In genomic region chr1:16198444-16199156, GRCh38 we compare ENCODE assay signal across 31 cellular contexts. TPM values are rescaled to one million over a fixed set of nuclear protein-coding genes. Genes with fewer than 3 reads are reported as not detected.
DNase-seq lines count a peak whose midpoint lies in the region; ATAC-seq, FAIRE-seq and TF ChIP-seq lines count a peak whose summit lies in the region.
"Had no signal": no experiment of that assay in that cellular context is flagged by ENCODE, and none has a peak within 500 bp of the region (broad histone marks: within the 10 kb centered on the region; RNA-seq: fewer than 3 reads in every experiment).

No MANE protein-coding gene starts in this region.

- H3K4me1 ChIP-seq in CD8-positive, alpha-beta T cell (ENCODE audit: insufficient read depth, low read length) = no peaks in the 10 kb centered on the region
- H3K4me1 ChIP-seq in GM12878 (ENCODE audit: control insufficient read depth, insufficient read depth, low read length) (no peaks in the 10 kb centered on the region; the same call in 1 of the 2 replicates), osteoblast (ENCODE audit: insufficient read depth, low read length) (no peaks in the 10 kb centered on the region)
- H3K4me1 ChIP-seq: body of pancreas, esophagus muscularis mucosa, heart right ventricle had no signal

- no peak for ATAC-seq in CD8-positive, alpha-beta T cell
- ATAC-seq in T-helper 17 cell (no peak), GM12878 (peak; percentile 32; the same call in 1 of the 3 replicates), GM21526 (IDR thresholded peaks at IDR 0.05; ENCODE audit: low FRiP score, unreplicated experiment) (no peak), GM18873 (IDR thresholded peaks at IDR 0.05; ENCODE audit: low FRiP score, unreplicated experiment) (no peak)
- ATAC-seq: body of pancreas, heart right ventricle had no signal

- H3K79me2 ChIP-seq in GM12878 (ENCODE audit: control insufficient read depth, insufficient read depth, low read length) (no peaks in the 10 kb centered on the region), osteoblast (ENCODE audit: insufficient read depth, low read length) (no peaks in the 10 kb centered on the region)

- H3K36me3 Mint-ChIP-seq in CD8-positive, alpha-beta T cell = peaks cover 23% of the 10 kb centered on the region
- H3K36me3 Mint-ChIP-seq in T-helper 17 cell (ENCODE audit: low read depth) = peaks cover 7% of the 10 kb centered on the region
- H3K36me3 Mint-ChIP-seq: type B pancreatic cell had no signal

- H2AFZ ChIP-seq in GM12878 (ENCODE audit: control insufficient read depth, low read depth, low read length) (no peak overlapping the region), osteoblast (ENCODE audit: low read length) (no peak overlapping the region)

- SMC1A ChIA-PET in GM12878 (lab: Charles Lee; ENCODE audit: uncharacterized antibody, unreplicated experiment) = no interaction called here

- no peaks in the 10 kb centered on the region for H3K27me3 ChIP-seq in CD8-positive, alpha-beta T cell (ENCODE audit: insufficient read depth, low read length)
- H3K27me3 ChIP-seq in GM12878 (replicated peaks in 1 of 2; ENCODE audit: control insufficient read depth in 2 of 2, insufficient read depth in 2 of 2, low read length in 1 of 2) (no peaks in the 10 kb centered on the region), osteoblast (ENCODE audit: insufficient read depth, low read length) (no peaks in the 10 kb centered on the region)
- H3K27me3 ChIP-seq: body of pancreas, esophagus muscularis mucosa, heart right ventricle had no signal

- 60% methylated on average over 8 of the region's 8 CpGs for WGBS in GM12878 (ENCODE audit: insufficient coverage, insufficient replicate concordance, low lambda C conversion rate, missing lambda C conversion rate)

- no peak overlapping the region for H3K9ac ChIP-seq in GM12878 (ENCODE audit: control insufficient read depth, insufficient read depth, low read length)
- H3K9ac ChIP-seq: SK-N-SH had no signal

- no peaks in the 10 kb centered on the region for H3K4me1 Mint-ChIP-seq in CD8-positive, alpha-beta T cell (ENCODE audit: low read depth)
- H3K4me1 Mint-ChIP-seq in T-helper 17 cell = peaks cover 19% of the 10 kb centered on the region
- H3K4me1 Mint-ChIP-seq: CD14-positive monocyte, endodermal cell had no signal

- CTCF ChIA-PET in CD8-positive, alpha-beta T cell (lab: Charles Lee) = interaction anchor here (1.4 kb wide), 1 partner anchor 118 kb away, joined by 5 read pairs; no protein-coding TSS in a partner anchor
- CTCF ChIA-PET in GM12878 (lab: Yijun Ruan, JAX) = interaction anchor here (0.9 to 1.2 kb wide), 2 partner anchors 10 to 20 kb away, joined by 3 to 6 read pairs; no protein-coding TSS in a partner anchor

- no peak overlapping the region for H3K27ac ChIP-seq in CD8-positive, alpha-beta T cell (ENCODE audit: low read depth, low read length)
- H3K27ac ChIP-seq in GM12878 (ENCODE audit: control insufficient read depth, insufficient read depth) (no peak overlapping the region), osteoblast (ENCODE audit: low read depth, low read length) (no peak overlapping the region)
- H3K27ac ChIP-seq: body of pancreas, esophagus muscularis mucosa, heart right ventricle had no signal

- TF ChIP-seq EP300 in GM12878 (IDR thresholded peaks at IDR 0.05; ENCODE audit: borderline replicate concordance in 1 of 2, control insufficient read depth in 1 of 2, low read depth in 2 of 2, low read length in 2 of 2) = no peak

- no peak for FAIRE-seq in GM12878 (lab: Jason Lieb, UNC)

- no peak for TF ChIP-seq RAD21 in GM12878 (IDR thresholded peaks at IDR 0.05; ENCODE audit: insufficient read depth, low read depth, low read length)

- TF ChIP-seq CTCF in CD8-positive, alpha-beta T cell (IDR thresholded peaks at IDR 0.05) = no peak
- no peak for TF ChIP-seq CTCF in GM12878 (IDR thresholded peaks at IDR 0.05 in 2 of 3, conservative IDR thresholded peaks at IDR 0.05 in 1 of 3; ENCODE audit: control insufficient read depth in 2 of 3, extremely low read depth in 1 of 3, insufficient read depth in 1 of 3, low read depth in 3 of 3, low read length in 3 of 3)
- no peak for TF ChIP-seq CTCF in osteoblast (IDR thresholded peaks at IDR 0.05; ENCODE audit: extremely low read depth, low read depth, low read length)

- no peaks in the 10 kb centered on the region for H3K9me3 ChIP-seq in CD8-positive, alpha-beta T cell (ENCODE audit: low read length)
- H3K9me3 ChIP-seq in T-helper 17 cell (ENCODE audit: control insufficient read depth, low read length, poor library complexity, severe bottlenecking) (no peaks in the 10 kb centered on the region), GM12878 (replicated peaks; ENCODE audit: control insufficient read depth, insufficient read depth, low read length) (no peaks in the 10 kb centered on the region), osteoblast (ENCODE audit: low read depth, low read length) (no peaks in the 10 kb centered on the region)
- H3K9me3 ChIP-seq: body of pancreas, esophagus muscularis mucosa, heart right ventricle, SK-N-SH had no signal

- H3K27ac Mint-ChIP-seq in CD8-positive, alpha-beta T cell = peak overlapping the region; percentile 53
- peak overlapping the region; percentile 32 for H3K27ac Mint-ChIP-seq in T-helper 17 cell
- H3K27ac Mint-ChIP-seq: dendritic cell treated with granulocyte-macrophage colony-stimulating factor and Interleukin-4, amounts not matched to agents 40 ng/mL and 50 ng/mL, for 4 days; endodermal cell; nephron; type B pancreatic cell had no signal

- TF ChIP-seq POLR2A in GM12878 (IDR thresholded peaks at IDR 0.05; ENCODE audit: low read depth, low read length) = no peak

- no TSS peak for BruUV-seq in GM12878 (replicated peaks; lab: Mats Ljungman, UMichigan)

- RAD21 ChIA-PET in GM12878 (lab: Charles Lee; ENCODE audit: unreplicated experiment) = interaction anchor here (0.8 to 1.5 kb wide), 2 partner anchors 10 to 46 kb away, joined by 3 to 4 read pairs; no protein-coding TSS in a partner anchor

- no peak overlapping the region for H3K4me3 Mint-ChIP-seq in CD8-positive, alpha-beta T cell
- H3K4me3 Mint-ChIP-seq in T-helper 17 cell = no peak overlapping the region
- H3K4me3 Mint-ChIP-seq: CD14-positive monocyte; central memory CD8-positive, alpha-beta T cell; dendritic cell treated with granulocyte-macrophage colony-stimulating factor and Interleukin-4, amounts not matched to agents 40 ng/mL and 50 ng/mL, for 4 days; endodermal cell; nephron; type B pancreatic cell had no signal

- intact Hi-C loops in CD8-positive, alpha-beta T cell (cut with DNase I, micrococcal nuclease) = no loop called here
- intact Hi-C loops in GM12878 (cut with micrococcal nuclease; ENCODE audit: unreplicated experiment) = no loop called here

- no peak overlapping the region for H3K4me3 ChIP-seq in CD8-positive, alpha-beta T cell (ENCODE audit: low read depth, low read length)
- H3K4me3 ChIP-seq in GM12878 (no peak overlapping the region), osteoblast (ENCODE audit: insufficient read depth, low read length) (no peak overlapping the region)
- H3K4me3 ChIP-seq: body of pancreas, esophagus muscularis mucosa, heart right ventricle, lung had no signal

- no peaks in the 10 kb centered on the region for H3K36me3 ChIP-seq in CD8-positive, alpha-beta T cell (ENCODE audit: insufficient read depth, low read length)
- H3K36me3 ChIP-seq in GM12878 (ENCODE audit: control insufficient read depth in 2 of 2, insufficient read depth in 2 of 2, low read length in 1 of 2) (no peaks in the 10 kb centered on the region), osteoblast (ENCODE audit: insufficient read depth, low read length) (no peaks in the 10 kb centered on the region)

- DNase-seq in CD8-positive, alpha-beta T cell = no peak
- no peak for DNase-seq in T-helper 17 cell
- no peak for DNase-seq in GM12878 (ENCODE audit: low read depth, low spot score)
- peak; percentile 54 for DNase-seq in osteoblast (ENCODE audit: insufficient read length, low spot score, missing footprints)
- DNase-seq in DMS 273 treated with DMSO at 0.1 percent for 48 hours (lab: John Stamatoyannopoulos, UW) = no peak
- DNase-seq: activated CD4-positive, CD25-positive, alpha-beta regulatory T cell treated with anti-CD3 and anti-CD28 coated beads, Interleukin-2, amount 50 U/mL, for 72 hours; activated CD8-positive, alpha-beta memory T cell treated with anti-CD3 and anti-CD28 coated beads for 24 hours; activated effector memory CD4-positive, alpha-beta T cell treated with anti-CD3 and anti-CD28 coated beads, Interleukin-2, amount 50 U/mL, for 16 hours; activated T-cell treated with anti-CD3 and anti-CD28 coated beads for 4 hours; body of pancreas; endodermal cell; foreskin fibroblast; heart right ventricle; kidney glomerular epithelial cell; NCI-H1417 treated with DMSO at 0.1 percent for 48 hours; NCI-H2081; NCI-H526 treated with DMSO at 0.1 percent for 48 hours; NK-92 treated with Interleukin-12 subunit alpha and Interleukin-12 subunit beta, amount 100 ng/mL, for 24 hours; SK-N-SH; stimulated activated CD4-positive, alpha-beta T cell treated with anti-CD3 and anti-CD28 coated beads, Interleukin-15, amount 100 ng/mL, for 24 hours; stimulated activated CD4-positive, alpha-beta T cell treated with anti-CD3 and anti-CD28 coated beads, Interleukin-4, amount 100 ng/mL, for 4 hours had no signal

- H4K20me1 ChIP-seq in GM12878 (ENCODE audit: control insufficient read depth, insufficient read depth) = no peaks in the 10 kb centered on the region
- no peaks in the 10 kb centered on the region for H4K20me1 ChIP-seq in osteoblast (ENCODE audit: insufficient read depth, low read length)

- no peaks in the 10 kb centered on the region for H3K9me3 Mint-ChIP-seq in CD8-positive, alpha-beta T cell
- H3K9me3 Mint-ChIP-seq: central memory CD8-positive, alpha-beta T cell; dendritic cell treated with granulocyte-macrophage colony-stimulating factor and Interleukin-4, amounts not matched to agents 40 ng/mL and 50 ng/mL, for 4 days; endodermal cell; nephron; type B pancreatic cell had no signal

- no peak overlapping the region for H3K4me2 ChIP-seq in GM12878 (ENCODE audit: control insufficient read depth, insufficient read depth)
- H3K4me2 ChIP-seq in osteoblast (ENCODE audit: insufficient read depth, low read length) = no peak overlapping the region
- H3K4me2 ChIP-seq: SK-N-SH had no signal

- H3K27me3 Mint-ChIP-seq in CD8-positive, alpha-beta T cell (ENCODE audit: low read depth) = no peaks in the 10 kb centered on the region
- H3K27me3 Mint-ChIP-seq in T-helper 17 cell = no peaks in the 10 kb centered on the region
- H3K27me3 Mint-ChIP-seq: central memory CD8-positive, alpha-beta T cell; type B pancreatic cell had no signal

- POLR2A ChIA-PET in CD8-positive, alpha-beta T cell (lab: Charles Lee) = no interaction called here
- POLR2A ChIA-PET in GM12878 (lab: Charles Lee) = no interaction called here

- in situ Hi-C loops in GM12878 (cut with MboI) = no loop called here

RNA-seq across cellular contexts. Expression of gene ARHGEF19, which starts 13.9 kb away (rescaled TPM):
- 1 to 10 TPM; 4.3 to 5.6 TPM for total RNA-seq in CD8-positive, alpha-beta T cell
- total RNA-seq in T-helper 17 cell (1 to 10 TPM; 9.1 to 9.3 TPM), GM12878 (2014; rRNA removed) (0.49 and 0.56 TPM in 2 replicates), GM12878 (2014; rRNA removed; fragmentation: Illumina TruSeq; extraction: Trizol) (0.40 and 0.60 TPM in 2 replicates), GM12878 (2021) (2.0 and 2.5 TPM in 2 replicates), osteoblast (5.9 and 6.5 TPM in 2 replicates)
- total RNA-seq in GM12878 (2013; cell fraction: nucleolus; rRNA removed) = 2.6 and 8.4 TPM in 2 replicates
- 1.9 TPM for polyA plus RNA-seq in GM12878 (2011; ENCODE audit: low read depth)
- polyA plus RNA-seq in GM12878 (2011; rRNA removed) (1.2 and 1.6 TPM in 2 replicates), GM12878 (2014; fragmentation: Illumina TruSeq; extraction: Trizol) (0.22 and 0.38 TPM in 2 replicates), GM12878 (2014; fragmentation: Nextera tagmentation; extraction: Ambion mirVana) (under 1 TPM in 1 of 2 experiments, not detected in 1; 0.15 TPM), GM12878 (2014; rRNA removed) (2.2 and 2.9 TPM in 2 replicates), GM12878 (2016; fragmentation: Nextera tagmentation; extraction: Ambion mirVana) (1 to 10 TPM in 1 of 2 experiments, under 1 TPM in 1; 0.67 to 1.2 TPM)
- 2.6 and 2.9 TPM in 2 replicates for polyA plus RNA-seq in GM12878 (2011; cell fraction: cytosol; rRNA removed)
- polyA plus RNA-seq in GM12878 (2011; cell fraction: nucleus; rRNA removed) = 9.1 and 9.5 TPM in 2 replicates
- 2.4 and 4.4 TPM in 2 replicates for polyA plus RNA-seq in GM12878 (2012)
- polyA minus RNA-seq in GM12878 (2011; rRNA and poly(A)+ RNA removed) = 0.51 and 2.5 TPM in 2 replicates
- polyA minus RNA-seq in GM12878 (2011; cell fraction: cytosol; rRNA and poly(A)+ RNA removed) = 1.7 TPM in 1 of 2 replicates, not detected in the other
- 1.6 and 2.1 TPM in 2 replicates for polyA minus RNA-seq in GM12878 (2011; cell fraction: nucleus; rRNA and poly(A)+ RNA removed)

RNA-seq across cellular contexts. Expression of gene CPLANE2, which starts 38.4 kb away (rescaled TPM):
- total RNA-seq in CD8-positive, alpha-beta T cell = 1 to 10 TPM; 5.2 to 5.6 TPM
- total RNA-seq in T-helper 17 cell (1 to 10 TPM; 4.3 to 6.9 TPM), GM12878 (2014; rRNA removed) (2.6 and 4.5 TPM in 2 replicates), GM12878 (2014; rRNA removed; fragmentation: Illumina TruSeq; extraction: Trizol) (1.4 and 2.5 TPM in 2 replicates), GM12878 (2021) (4.0 and 4.1 TPM in 2 replicates), osteoblast (9.4 and 14.1 TPM in 2 replicates)
- total RNA-seq in GM12878 (2013; cell fraction: nucleolus; rRNA removed) = 4.0 and 4.2 TPM in 2 replicates
- polyA plus RNA-seq in GM12878 (2011; ENCODE audit: low read depth) = 0.39 TPM
- polyA plus RNA-seq in GM12878 (2011; rRNA removed) (0.61 and 1.3 TPM in 2 replicates), GM12878 (2014; fragmentation: Illumina TruSeq; extraction: Trizol) (0.11 and 1.2 TPM in 2 replicates), GM12878 (2014; fragmentation: Nextera tagmentation; extraction: Ambion mirVana) (under 1 TPM in 1 of 2 experiments, not detected in 1; 0.09 TPM), GM12878 (2014; rRNA removed) (1.2 and 3.7 TPM in 2 replicates), GM12878 (2016; fragmentation: Nextera tagmentation; extraction: Ambion mirVana) (1 to 10 TPM; 2.3 to 2.9 TPM)
- polyA plus RNA-seq in GM12878 (2011; cell fraction: cytosol; rRNA removed) = 2.2 and 4.4 TPM in 2 replicates
- 4.3 and 5.5 TPM in 2 replicates for polyA plus RNA-seq in GM12878 (2011; cell fraction: nucleus; rRNA removed)
- polyA plus RNA-seq in GM12878 (2012) = 3.8 and 4.0 TPM in 2 replicates
- 7.0 and 7.2 TPM in 2 replicates for polyA minus RNA-seq in GM12878 (2011; rRNA and poly(A)+ RNA removed)
- polyA minus RNA-seq in GM12878 (2011; cell fraction: cytosol; rRNA and poly(A)+ RNA removed) = 0.83 TPM in 1 of 2 replicates, not detected in the other
- polyA minus RNA-seq in GM12878 (2011; cell fraction: nucleus; rRNA and poly(A)+ RNA removed) = 3.7 and 4.0 TPM in 2 replicates

RNA-seq across cellular contexts. Expression of gene EPHA2, which starts 42.7 kb away (rescaled TPM):
- total RNA-seq in CD8-positive, alpha-beta T cell = not detected
- total RNA-seq in T-helper 17 cell (not detected), GM12878 (2014; rRNA removed) (0.16 and 0.28 TPM in 2 replicates), GM12878 (2014; rRNA removed; fragmentation: Illumina TruSeq; extraction: Trizol) (0.05 and 0.09 TPM in 2 replicates), GM12878 (2021) (0.32 and 0.51 TPM in 2 replicates), osteoblast (13.3 and 21.0 TPM in 2 replicates)
- not detected in 2 replicates for total RNA-seq in GM12878 (2013; cell fraction: nucleolus; rRNA removed)
- polyA plus RNA-seq in GM12878 (2011; ENCODE audit: low read depth) = 0.10 TPM
- polyA plus RNA-seq in GM12878 (2011; rRNA removed) (0.06 and 0.27 TPM in 2 replicates), GM12878 (2014; fragmentation: Illumina TruSeq; extraction: Trizol) (0.12 and 0.24 TPM in 2 replicates), GM12878 (2014; fragmentation: Nextera tagmentation; extraction: Ambion mirVana) (not detected), GM12878 (2014; rRNA removed) (0.04 and 0.16 TPM in 2 replicates), GM12878 (2016; fragmentation: Nextera tagmentation; extraction: Ambion mirVana) (under 1 TPM; 0.19 to 0.37 TPM)
- polyA plus RNA-seq in GM12878 (2011; cell fraction: cytosol; rRNA removed) = 0.10 and 0.13 TPM in 2 replicates
- 0.19 and 0.29 TPM in 2 replicates for polyA plus RNA-seq in GM12878 (2011; cell fraction: nucleus; rRNA removed)
- 0.20 and 0.22 TPM in 2 replicates for polyA plus RNA-seq in GM12878 (2012)
- polyA minus RNA-seq in GM12878 (2011; rRNA and poly(A)+ RNA removed) = 0.29 and 1.4 TPM in 2 replicates
- 2.1 and 3.4 TPM in 2 replicates for polyA minus RNA-seq in GM12878 (2011; cell fraction: cytosol; rRNA and poly(A)+ RNA removed)
- 0.60 and 1.2 TPM in 2 replicates for polyA minus RNA-seq in GM12878 (2011; cell fraction: nucleus; rRNA and poly(A)+ RNA removed)
- total RNA-seq: T-helper 2 cell treated with Interferon-gamma antibody and Interleukin-4, amounts not matched to agents 100 ng/mL and 5 ng/mL, for 36 hours had no signal
- polyA plus RNA-seq: CD14-positive monocyte had no signal
